36 cellular contexts compared by ENCODE assay signal in the genomic region with DNA sequence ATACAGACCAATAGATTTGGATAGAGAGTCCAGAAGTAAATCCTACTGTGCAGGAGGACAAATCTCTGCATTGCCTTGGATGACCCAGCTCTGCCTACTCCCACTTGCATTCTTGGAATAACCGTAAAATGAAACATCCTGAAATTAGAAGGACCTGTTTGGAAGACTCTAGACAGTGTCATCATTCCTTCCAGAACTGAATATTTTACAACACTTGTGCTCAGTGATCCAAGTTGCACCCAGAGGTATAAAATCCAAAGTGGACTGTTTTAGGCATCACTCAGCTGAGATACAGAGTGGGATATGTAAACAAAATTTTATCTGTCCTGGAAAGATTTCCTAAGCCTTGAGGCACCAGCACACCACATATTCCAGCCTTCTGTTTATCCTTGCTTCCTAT. TPM values are rescaled to one million over a fixed set of nuclear protein-coding genes. Genes with fewer than 3 reads are reported as not detected.
"Had no signal": no experiment of that assay in that cellular context is flagged by ENCODE, and none has a peak within 500 bp of the region (broad histone marks: within the 10 kb centered on the region; RNA-seq: fewer than 3 reads in every experiment).

No MANE protein-coding gene starts in this region.

- DNase-seq: natural killer cell; occipital lobe; ovary; posterior cingulate gyrus; psoas muscle; right cardiac atrium; right lobe of liver; sigmoid colon; spleen; stimulated activated CD4-positive, alpha-beta T cell treated with anti-CD3 and anti-CD28 coated beads, Interleukin-12 subunit alpha, Interleukin-12 subunit beta, amount 100 ng/mL, for 4 hours; stimulated activated CD4-positive, alpha-beta T cell treated with anti-CD3 and anti-CD28 coated beads, Interleukin-1b, Interleukin-23, amount 100 ng/mL, for 48 hours; stimulated activated CD4-positive, alpha-beta T cell treated with anti-CD3 and anti-CD28 coated beads, Interleukin-4, amount 100 ng/mL, for 1 hour; stimulated activated CD4-positive, alpha-beta T cell treated with anti-CD3 and anti-CD28 coated beads, Interleukin-4, amount 100 ng/mL, for 4 hours; stimulated activated CD8-positive, alpha-beta memory T cell treated with anti-CD3 and anti-CD28 coated beads, Interleukin-4, amount 100 ng/mL, for 48 hours; stimulated activated naive CD4-positive, alpha-beta T cell; stimulated activated naive CD8-positive, alpha-beta T cell treated with anti-CD3 and anti-CD28 coated beads, Interleukin-15, amount 100 ng/mL, for 72 hours; stimulated activated naive CD8-positive, alpha-beta T cell treated with anti-CD3 and anti-CD28 coated beads, Interleukin-15, Interleukin-2, amounts not matched to agents 100 U/mL and 50 U/mL, for 24 hours; substantia nigra; testis; tibial artery; transverse colon; upper lobe of left lung had no signal

- H3K4me3 Mint-ChIP-seq: natural killer cell; nephron; neural progenitor cell; stimulated activated memory B cell treated with anti-CD40 and anti-IgM and Interleukin-4, amounts not matched to agents 10 μg/mL and 1 μg/mL and 100 μg/mL, for 72 hours; stimulated activated naive CD8-positive, alpha-beta T cell treated with anti-CD3 and anti-CD28 coated beads, Interleukin-15, amount 100 ng/mL, for 72 hours had no signal

- H3K27me3 ChIP-seq: neural progenitor cell, ovary, right lobe of liver, testis, tibial artery, upper lobe of left lung, vagina had no signal

- H2AFZ ChIP-seq: neural progenitor cell, parathyroid adenoma had no signal

- H3K36me3 Mint-ChIP-seq: natural killer cell; neural progenitor cell; stimulated activated memory B cell treated with anti-CD40 and anti-IgM and Interleukin-4, amounts not matched to agents 10 μg/mL and 1 μg/mL and 100 μg/mL, for 72 hours had no signal

- H3K27ac Mint-ChIP-seq: natural killer cell; nephron; neural progenitor cell; progenitor cell of endocrine pancreas; stimulated activated memory B cell treated with anti-CD40 and anti-IgM and Interleukin-4, amounts not matched to agents 10 μg/mL and 1 μg/mL and 100 μg/mL, for 72 hours; stimulated activated naive CD8-positive, alpha-beta T cell treated with anti-CD3 and anti-CD28 coated beads, Interleukin-15, amount 100 ng/mL, for 72 hours had no signal

- H3K27ac ChIP-seq: neural progenitor cell, ovary, parathyroid adenoma, psoas muscle, right lobe of liver, sigmoid colon, skin epidermis, spleen, suprapubic skin, testis, tibial artery, transverse colon, upper lobe of left lung, vagina had no signal

- H3K79me2 ChIP-seq: parathyroid adenoma had no signal

- H3K4me1 ChIP-seq: neural progenitor cell, parathyroid adenoma, psoas muscle, right lobe of liver, sigmoid colon, spleen, suprapubic skin, testis, tibial artery, transverse colon, upper lobe of left lung, vagina had no signal

- H3K27me3 Mint-ChIP-seq: stimulated activated naive CD8-positive, alpha-beta T cell treated with anti-CD3 and anti-CD28 coated beads, Interleukin-15, amount 100 ng/mL, for 72 hours had no signal

- H3K9ac ChIP-seq: neural progenitor cell, parathyroid adenoma had no signal

- H3K4me1 Mint-ChIP-seq: neural progenitor cell; stimulated activated memory B cell treated with anti-CD40 and anti-IgM and Interleukin-4, amounts not matched to agents 10 μg/mL and 1 μg/mL and 100 μg/mL, for 72 hours had no signal

- H3K36me3 ChIP-seq: neural progenitor cell, ovary, right lobe of liver, sigmoid colon, spleen, suprapubic skin, tibial artery, transverse colon, upper lobe of left lung, vagina had no signal

- H3K4me2 ChIP-seq: neural progenitor cell, smooth muscle cell had no signal

- H3K9me3 ChIP-seq: ovary, suprapubic skin, testis, vagina had no signal

- H3K4me3 ChIP-seq: neural progenitor cell, ovary, psoas muscle, right lobe of liver, sigmoid colon, skin epidermis, smooth muscle cell, spleen, suprapubic skin, testis, tibial artery, transverse colon, upper lobe of left lung, vagina had no signal

RNA-seq across cellular contexts. Expression of a gene that starts 43.7 kb away (rescaled TPM):
- total RNA-seq: natural killer cell, occipital lobe, osteoblast, ovary, progenitor cell of endocrine pancreas, psoas muscle, renal cortical epithelial cell, right cardiac atrium, right lobe of liver, sigmoid colon, smooth muscle cell, spleen, suprapubic skin, testis, transverse colon, upper lobe of left lung, ureter, vagina had no signal
- polyA plus RNA-seq: neural cell, ovary, psoas muscle, right cardiac atrium, sigmoid colon, smooth muscle cell, spleen, thymus had no signal

RNA-seq across cellular contexts. Expression of a gene that starts 46.7 kb away (rescaled TPM):
- total RNA-seq: osteoblast, smooth muscle cell had no signal
- polyA plus RNA-seq: smooth muscle cell had no signal
